Comparison of ENCODE assay signal across 31 cellular contexts in the genomic region with DNA sequence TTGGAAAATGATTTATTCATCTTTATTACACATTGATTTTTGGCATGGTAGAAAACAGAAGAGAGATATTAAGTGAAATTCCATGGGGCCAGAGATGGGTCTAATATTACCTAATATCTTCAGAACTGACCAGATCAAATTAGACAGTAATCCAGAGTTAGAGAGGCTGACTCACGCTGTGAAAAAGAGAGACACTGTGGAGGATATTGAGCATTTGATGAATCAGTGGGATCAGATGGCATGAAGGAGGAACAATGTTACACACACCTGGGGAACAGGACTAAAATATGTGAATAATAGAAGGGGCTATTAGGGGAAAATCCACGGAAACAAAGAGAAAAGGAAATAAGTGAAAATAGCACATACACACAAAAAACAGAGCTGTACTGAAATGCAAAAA.
A peak's percentile ranks its signal among the peaks of the same experiment; 100 is the strongest.
DNase-seq lines count a peak whose midpoint lies in the region; ATAC-seq and TF ChIP-seq lines count a peak whose summit lies in the region.
"Had no signal": no experiment of that assay in that cellular context is flagged by ENCODE, and none has a peak within 500 bp of the region (broad histone marks: within the 10 kb centered on the region; RNA-seq: fewer than 3 reads in every experiment).

No MANE protein-coding gene starts in this region.

- H2BK15ac ChIP-seq in mesenchymal stem cell (ENCODE audit: low read depth, poor library complexity, severe bottlenecking), result no peak overlapping the region

- no peak overlapping the region for H3K9ac ChIP-seq in mesenchymal stem cell (ENCODE audit: low read length)

- H3K14ac ChIP-seq in mesenchymal stem cell (ENCODE audit: low read length in 2 of 2), result no peak overlapping the region

- H3K9me3 ChIP-seq in mesenchymal stem cell (ENCODE audit: control insufficient read depth, low read length), result no peaks in the 10 kb centered on the region
- H3K9me3 ChIP-seq: neutrophil, prostate gland, sigmoid colon, SJCRH30, uterus had no signal

- no peaks in the 10 kb centered on the region for H3K36me3 ChIP-seq in mesenchymal stem cell (ENCODE audit: control insufficient read depth in 1 of 2, insufficient read depth in 2 of 2, low read depth in 1 of 2, low read length in 2 of 2)
- H3K36me3 ChIP-seq: neutrophil, prostate gland, sigmoid colon, SJCRH30, uterus had no signal

- H4K91ac ChIP-seq in mesenchymal stem cell (ENCODE audit: low read length), result no peak overlapping the region

- H3K18ac ChIP-seq in mesenchymal stem cell (ENCODE audit: low read depth in 1 of 2, low read length in 2 of 2), result no peak overlapping the region

- H2BK120ac ChIP-seq in mesenchymal stem cell (ENCODE audit: low read depth, low read length), result no peak overlapping the region

- no peaks in the 10 kb centered on the region for H3K79me1 ChIP-seq in mesenchymal stem cell (replicated peaks; ENCODE audit: low read length, poor library complexity, severe bottlenecking)

- H3K4me2 ChIP-seq in mesenchymal stem cell (ENCODE audit: low read length, poor library complexity, severe bottlenecking), result no peak overlapping the region

- WGBS in mesenchymal stem cell, result 94% methylated on average over 1 of the region's 2 CpGs

- DNase-seq in DMS53 (lab: John Stamatoyannopoulos, UW), result peak; percentile 58
- peak; percentile 50 for DNase-seq in LHCN-M2 (ENCODE audit: low read depth)
- DNase-seq in cardiac fibroblast (ENCODE audit: low read depth in 2 of 2), result peak; percentile 3 to 70
- peak; percentile 15 for DNase-seq in non-pigmented ciliary epithelial cell (ENCODE audit: low read depth)
- no peak for DNase-seq in mesenchymal stem cell
- no peak for DNase-seq in activated naive CD4-positive, alpha-beta T cell treated with anti-CD3 and anti-CD28 coated beads, Interleukin-2, amount 50 U/mL, for 16 hours
- DNase-seq: activated B cell treated with CpG ODN at 0.5 μM for 24 hours; activated CD4-positive, alpha-beta T cell treated with anti-CD3 and anti-CD28 coated beads, Interleukin-2, amount 50 U/mL, for 1 hour; activated CD8-positive, alpha-beta memory T cell treated with anti-CD3 and anti-CD28 coated beads, Interleukin-2, amount 10 ng/mL, durations not matched to agents 7 days and 5 days; activated naive CD4-positive, alpha-beta T cell treated with anti-CD3 and anti-CD28 coated beads, Interleukin-2, amount 10 ng/mL, durations not matched to agents 7 days and 5 days; amygdala; CD8-positive, alpha-beta T cell; DMS 273 treated with DMSO at 0.1 percent for 48 hours; H9; KBM-7; left colon; mesendoderm; MM.1S; NCI-H1417 treated with DMSO at 0.1 percent for 48 hours; NCI-H2081 treated with DMSO at 0.1 percent for 48 hours; NCI-H345; NCI-H748 treated with DMSO at 0.1 percent for 48 hours; sigmoid colon; SJCRH30; stimulated activated CD4-positive, alpha-beta T cell treated with anti-CD3 and anti-CD28 coated beads, Interleukin-15, amount 100 ng/mL, for 24 hours; stimulated activated naive B cell treated with anti-CD40 and anti-IgM and Interleukin-4, amounts not matched to agents 10 μg/mL and 1 μg/mL and 100 μg/mL, for 72 hours; uterus had no signal

- H2BK12ac ChIP-seq in mesenchymal stem cell (ENCODE audit: low read length in 2 of 2), result no peak overlapping the region

- no peak for ATAC-seq in GM21786 (IDR thresholded peaks at IDR 0.05; ENCODE audit: unreplicated experiment)
- no peak for ATAC-seq in GM18502 (IDR thresholded peaks at IDR 0.05; ENCODE audit: poor library complexity, unreplicated experiment)
- ATAC-seq: activated CD8-positive, alpha-beta memory T cell treated with anti-CD3 and anti-CD28 coated beads, Interleukin-2, amount 10 ng/mL, durations not matched to agents 7 days and 5 days; CD8-positive, alpha-beta T cell; left colon; stimulated activated naive B cell treated with anti-CD40 and anti-IgM and Interleukin-4, amounts not matched to agents 10 μg/mL and 1 μg/mL and 100 μg/mL, for 72 hours had no signal

- no peak overlapping the region for H2BK5ac ChIP-seq in mesenchymal stem cell (ENCODE audit: low read depth, low read length, poor library complexity, severe bottlenecking)

- H3K27ac ChIP-seq in mesenchymal stem cell (ENCODE audit: low read length, poor library complexity, severe bottlenecking), result no peak overlapping the region
- H3K27ac ChIP-seq: neutrophil, prostate gland, sigmoid colon, SJCRH30, uterus had no signal

- H3K27me3 ChIP-seq in mesenchymal stem cell (ENCODE audit: control insufficient read depth in 1 of 2, insufficient read depth in 1 of 2, low read length in 2 of 2), result no peaks in the 10 kb centered on the region
- H3K27me3 ChIP-seq: neutrophil, sigmoid colon, SJCRH30, uterus had no signal

- H3K23ac ChIP-seq in mesenchymal stem cell (ENCODE audit: low read length in 2 of 2), result no peak overlapping the region

- no peak overlapping the region for H2AK5ac ChIP-seq in mesenchymal stem cell (ENCODE audit: low read length, severe bottlenecking)

- no peak for TF ChIP-seq CTCF in cardiac fibroblast (IDR thresholded peaks at IDR 0.05; ENCODE audit: low read depth, low read length)

- H3K4ac ChIP-seq in mesenchymal stem cell (ENCODE audit: low read depth in 1 of 2, low read length in 2 of 2), result no peak overlapping the region

- no peak overlapping the region for H2AFZ ChIP-seq in mesenchymal stem cell (ENCODE audit: low read depth, low read length)

- H3K4me3 ChIP-seq in cardiac fibroblast (replicated peaks in 1 of 2; ENCODE audit: low read depth in 2 of 2, low read length in 2 of 2) (no peak overlapping the region), mesenchymal stem cell (ENCODE audit: insufficient read depth in 1 of 2, low read depth in 1 of 2, low read length in 2 of 2) (no peak overlapping the region)
- H3K4me3 ChIP-seq: prostate gland, sigmoid colon, SJCRH30, uterus had no signal

- no peak overlapping the region for H4K8ac ChIP-seq in mesenchymal stem cell (ENCODE audit: low read length)

- H3K4me1 ChIP-seq in mesenchymal stem cell (ENCODE audit: control insufficient read depth, insufficient read depth, low read depth, low read length), result no peaks in the 10 kb centered on the region
- H3K4me1 ChIP-seq: prostate gland, sigmoid colon, SJCRH30, uterus had no signal

Comparison
In these comparisons a context has a peak if more than half of its experiments do, and no peak if none do; other contexts are left out.
1. DNase-seq: peak in DMS53 (single experiment), LHCN-M2 (single experiment), cardiac fibroblast (2 of 2) and non-pigmented ciliary epithelial cell (single experiment); none in mesenchymal stem cell (single experiment) and activated naive CD4-positive, alpha-beta T cell treated with anti-CD3 and anti-CD28 coated beads, Interleukin-2, amount 50 U/mL, for 16 hours (single experiment).